10 cellular contexts compared by ENCODE assay signal in the genomic region with DNA sequence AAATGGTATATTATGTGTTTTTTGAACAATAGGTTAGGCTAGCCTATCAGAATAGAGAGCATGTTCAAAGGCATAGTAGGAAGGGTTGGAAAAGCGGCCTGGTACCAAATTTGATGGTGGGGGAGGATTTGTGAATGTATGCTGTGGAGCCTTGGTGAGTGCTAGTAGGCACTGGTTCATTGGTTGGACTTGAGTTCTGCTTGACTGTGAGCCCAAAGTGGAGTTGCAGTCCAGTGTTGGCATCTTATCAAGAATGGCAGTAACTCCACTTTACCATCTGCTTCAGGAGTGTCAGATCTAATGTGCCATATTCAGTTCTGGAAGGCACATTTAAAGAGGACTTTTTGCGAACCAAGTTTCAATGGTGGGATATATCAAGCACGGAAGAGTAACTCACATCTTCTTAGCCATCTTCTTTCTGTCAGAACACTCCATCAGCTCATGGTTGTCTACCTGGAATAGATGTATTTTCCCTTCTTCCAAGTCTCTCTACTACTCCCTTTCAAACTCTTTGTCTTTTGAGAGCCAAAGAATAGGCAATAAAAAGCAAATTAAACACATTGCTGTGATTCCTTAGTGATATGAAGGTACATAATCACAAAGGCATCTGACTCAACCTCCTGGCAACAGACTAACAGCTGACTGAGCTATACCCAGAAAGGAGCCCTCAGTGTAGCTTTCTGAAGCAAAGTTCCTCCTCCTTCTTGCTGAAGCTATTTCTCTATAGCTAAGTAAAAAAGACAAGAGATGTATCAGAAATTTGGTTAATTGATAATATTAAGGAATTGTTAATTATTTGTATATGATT. TPM values are rescaled to one million over a fixed set of nuclear protein-coding genes. Genes with fewer than 3 reads are reported as not detected.
DNase-seq lines count a peak whose midpoint lies in the region; ATAC-seq, FAIRE-seq and TF ChIP-seq lines count a peak whose summit lies in the region.
"Had no signal": no experiment of that assay in that cellular context is flagged by ENCODE, and none has a peak within 500 bp of the region (broad histone marks: within the 10 kb centered on the region; RNA-seq: fewer than 3 reads in every experiment).

No MANE protein-coding gene starts in this region.

- peaks cover 74% of the 10 kb centered on the region for H3K4me1 Mint-ChIP-seq in activated naive CD8-positive, alpha-beta T cell treated with anti-CD3 and anti-CD28 coated beads for 36 hours

- FAIRE-seq in A549 (lab: Jason Lieb, UNC) (no peak), GM12891 (lab: Jason Lieb, UNC) (peak; percentile 52)

- TF ChIP-seq EP300 in A549 (IDR thresholded peaks at IDR 0.05): no peak

- TF ChIP-seq POLR2A in A549 (IDR thresholded peaks at IDR 0.05; ENCODE audit: low read length) (no peak), GM12891 (IDR thresholded peaks at IDR 0.05; ENCODE audit: low read depth, low read length) (no peak)

- H3K4me3 Mint-ChIP-seq in activated naive CD8-positive, alpha-beta T cell treated with anti-CD3 and anti-CD28 coated beads for 36 hours: no peak overlapping the region
- H3K4me3 Mint-ChIP-seq: GM23338 had no signal

- no peak for TF ChIP-seq CTCF in A549 (IDR thresholded peaks at IDR 0.05)

- H3K9me3 Mint-ChIP-seq in activated naive CD8-positive, alpha-beta T cell treated with anti-CD3 and anti-CD28 coated beads for 36 hours: peaks cover 5% of the 10 kb centered on the region
- H3K9me3 Mint-ChIP-seq: GM23338 had no signal

- ATAC-seq in A549 (0 out of 6 replicates have a peak, but pooled peaks of 1 of the 2 experiments have one; percentile 54), left ventricle myocardium superior (peak; percentile 75), HG02763 (IDR thresholded peaks at IDR 0.05; ENCODE audit: unreplicated experiment) (no peak)
- ATAC-seq: GM23338 had no signal

- no peak for TF ChIP-seq RAD21 in A549 (conservative IDR thresholded peaks at IDR 0.05 in 1 of 2, IDR thresholded peaks at IDR 0.05 in 1 of 2)

- H3K27ac Mint-ChIP-seq in activated naive CD8-positive, alpha-beta T cell treated with anti-CD3 and anti-CD28 coated beads for 36 hours: peak overlapping the region; percentile 89
- H3K27ac Mint-ChIP-seq: GM23338 had no signal

- H3K4me3 ChIP-seq in A549: no peak overlapping the region
- H3K4me3 ChIP-seq: GM23338 had no signal

- DNase-seq in A549 (ENCODE audit: low read depth in 1 of 2, low spot score in 1 of 2): no peak
- DNase-seq in GM12891 (ENCODE audit: insufficient read length, low spot score): no peak
- DNase-seq in activated naive CD8-positive, alpha-beta T cell treated with anti-CD3 and anti-CD28 coated beads for 36 hours: no peak
- no peak for DNase-seq in left ventricle myocardium superior
- no peak for DNase-seq in islet precursor cell
- DNase-seq in Ammon's horn (ENCODE audit: low spot score): no peak
- no peak for DNase-seq in NCI-H1105 treated with DMSO at 0.1 percent for 48 hours (lab: John Stamatoyannopoulos, UW)
- DNase-seq: NCI-H345 had no signal

- 90% methylated on average over 3 of the region's 3 CpGs for WGBS in A549 (ENCODE audit: missing lambda C conversion rate)

- CTCF ChIA-PET in A549 (lab: Yijun Ruan, JAX): no interaction called here

- H3K4me2 ChIP-seq in A549: peak overlapping the region; percentile 9; the same call in 1 of the 3 replicates
- H3K4me2 ChIP-seq: GM23338 had no signal

- no peak overlapping the region for H3K27ac ChIP-seq in A549

- H3K27me3 Mint-ChIP-seq in activated naive CD8-positive, alpha-beta T cell treated with anti-CD3 and anti-CD28 coated beads for 36 hours: no peaks in the 10 kb centered on the region

- intact Hi-C loops in left ventricle myocardium superior (cut with micrococcal nuclease): no loop called here

- peaks cover 51% of the 10 kb centered on the region for H3K36me3 Mint-ChIP-seq in activated naive CD8-positive, alpha-beta T cell treated with anti-CD3 and anti-CD28 coated beads for 36 hours

- H3K9me3 ChIP-seq in A549: no peaks in the 10 kb centered on the region

- POLR2A ChIA-PET in A549 (lab: Yijun Ruan, JAX): no interaction called here

- peaks cover 33% of the 10 kb centered on the region for H3K4me1 ChIP-seq in A549

TF ChIP-seq in A549, 52 proteins besides CTCF, POLR2A, EP300 and RAD21 (continues in another document):
- TF ChIP-seq CBX2 (IDR thresholded peaks at IDR 0.05; ENCODE audit: borderline replicate concordance, low read depth): no peak
- no peak for TF ChIP-seq MYC (IDR thresholded peaks at IDR 0.05; ENCODE audit: borderline replicate concordance, low read length)
- TF ChIP-seq ZFP36 (IDR thresholded peaks at IDR 0.05; ENCODE audit: borderline replicate concordance, partially characterized antibody): no peak
- TF ChIP-seq ZNF302 (CRISPR knock-in tag; IDR thresholded peaks at IDR 0.05): no peak
- TF ChIP-seq, protein P1, sequence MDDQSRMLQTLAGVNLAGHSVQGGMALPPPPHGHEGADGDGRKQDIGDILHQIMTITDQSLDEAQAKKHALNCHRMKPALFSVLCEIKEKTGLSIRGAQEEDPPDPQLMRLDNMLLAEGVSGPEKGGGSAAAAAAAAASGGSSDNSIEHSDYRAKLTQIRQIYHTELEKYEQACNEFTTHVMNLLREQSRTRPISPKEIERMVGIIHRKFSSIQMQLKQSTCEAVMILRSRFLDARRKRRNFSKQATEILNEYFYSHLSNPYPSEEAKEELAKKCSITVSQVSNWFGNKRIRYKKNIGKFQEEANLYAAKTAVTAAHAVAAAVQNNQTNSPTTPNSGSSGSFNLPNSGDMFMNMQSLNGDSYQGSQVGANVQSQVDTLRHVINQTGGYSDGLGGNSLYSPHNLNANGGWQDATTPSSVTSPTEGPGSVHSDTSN (IDR thresholded peaks at IDR 0.05): no peak
- TF ChIP-seq JUNB (IDR thresholded peaks at IDR 0.05): no peak
- no peak for TF ChIP-seq HOXB5 (CRISPR knock-in tag; IDR thresholded peaks at IDR 0.05)
- TF ChIP-seq, protein P2, sequence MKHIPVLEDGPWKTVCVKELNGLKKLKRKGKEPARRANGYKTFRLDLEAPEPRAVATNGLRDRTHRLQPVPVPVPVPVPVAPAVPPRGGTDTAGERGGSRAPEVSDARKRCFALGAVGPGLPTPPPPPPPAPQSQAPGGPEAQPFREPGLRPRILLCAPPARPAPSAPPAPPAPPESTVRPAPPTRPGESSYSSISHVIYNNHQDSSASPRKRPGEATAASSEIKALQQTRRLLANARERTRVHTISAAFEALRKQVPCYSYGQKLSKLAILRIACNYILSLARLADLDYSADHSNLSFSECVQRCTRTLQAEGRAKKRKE (CRISPR knock-in tag; IDR thresholded peaks at IDR 0.05; ENCODE audit: low read depth): no peak
- no peak for TF ChIP-seq HEYL (CRISPR knock-in tag; IDR thresholded peaks at IDR 0.05)
- TF ChIP-seq CEBPB (IDR thresholded peaks at IDR 0.05): no peak
- no peak for TF ChIP-seq ESRRA (IDR thresholded peaks at IDR 0.05; ENCODE audit: borderline replicate concordance, low read length)
- TF ChIP-seq TFCP2L1 (CRISPR knock-in tag; IDR thresholded peaks at IDR 0.05): no peak
- no peak for TF ChIP-seq RFX5 (IDR thresholded peaks at IDR 0.05)
- TF ChIP-seq NFE2L2 (conservative IDR thresholded peaks at IDR 0.05; ENCODE audit: low read length): no peak
- TF ChIP-seq EHMT2 (IDR thresholded peaks at IDR 0.05; ENCODE audit: low read depth): no peak
- no peak for TF ChIP-seq NR3C1 (IDR thresholded peaks at IDR 0.05)

TF ChIP-seq in GM12891, 5 proteins besides CTCF, POLR2A, EP300 and RAD21:
- TF ChIP-seq PAX5 (IDR thresholded peaks at IDR 0.05; ENCODE audit: insufficient read depth, low read length, severe bottlenecking): no peak
- TF ChIP-seq POLR2AphosphoS5 (IDR thresholded peaks at IDR 0.05; ENCODE audit: low read depth, low read length): no peak
- TF ChIP-seq POU2F2 (IDR thresholded peaks at IDR 0.05; ENCODE audit: low read depth, low read length): no peak
- no peak for TF ChIP-seq TAF1 (IDR thresholded peaks at IDR 0.05; ENCODE audit: low read depth, low read length)
- TF ChIP-seq SPI1 (IDR thresholded peaks at IDR 0.05; ENCODE audit: low read depth, low read length): no peak

RNA-seq across cellular contexts. Expression of a gene that starts 21.7 kb away (rescaled TPM):
- 10.3 and 11.1 TPM in 2 replicates for polyA plus RNA-seq in A549 (2011; rRNA removed)
- polyA plus RNA-seq in A549 (2012; cell fraction: cytosol; rRNA removed): 2.5 and 3.9 TPM in 2 replicates
- 2.1 and 2.7 TPM in 2 replicates for polyA plus RNA-seq in A549 (2012; cell fraction: nucleus; rRNA removed)
- polyA plus RNA-seq in A549 (2017; fragmentation: RNase III; extraction: RNeasy Plus Mini Kit Qiagen cat#74134 plus additional on column Dnase treatment): 3.2 to 3.3 TPM (median 3.2 TPM) in 3 replicates
- 23.4 and 29.1 TPM in 2 replicates for polyA minus RNA-seq in A549 (2011; rRNA and poly(A)+ RNA removed)
- polyA plus RNA-seq in GM12891 (2012; ENCODE audit: low read depth, missing spikeins): 0.64 TPM
- total RNA-seq in activated naive CD8-positive, alpha-beta T cell treated with anti-CD3 and anti-CD28 coated beads for 36 hours: 10 to 100 TPM; 22.3 to 24.5 TPM
- 2.5 TPM for total RNA-seq in left ventricle myocardium superior
